13 cellular contexts compared by ENCODE assay signal in genomic region chr16:3139561-3139960, GRCh38. TPM values are rescaled to one million over a fixed set of nuclear protein-coding genes. Genes with fewer than 3 reads are reported as not detected.
"Had no signal": no experiment of that assay in that cellular context is flagged by ENCODE, and none has a peak within 500 bp of the region (broad histone marks: within the 10 kb centered on the region; RNA-seq: fewer than 3 reads in every experiment).

No MANE protein-coding gene starts in this region.

RNA-seq across cellular contexts. Expression of gene ZNF205, which starts 27.2 kb away (rescaled TPM):
- total RNA-seq: activated CD8-positive, alpha-beta T cell treated with anti-CD3 and anti-CD28 coated beads for 36 hours; activated naive CD8-positive, alpha-beta T cell treated with anti-CD3 and anti-CD28 coated beads, Interleukin-2, amount 10 ng/mL, durations not matched to agents 7 days and 5 days had no signal

RNA-seq across cellular contexts. Expression of gene ZSCAN10, which starts 40.5 kb away (rescaled TPM):
- total RNA-seq: activated CD4-positive, alpha-beta T cell treated with anti-CD3 and anti-CD28 coated beads, Interleukin-2, amount 10 ng/mL, durations not matched to agents 24 days and 14 days; activated T-helper 2 cell treated with anti-CD3 and anti-CD28 coated beads, Interferon-gamma antibody, Interleukin-2, Interleukin-4, amounts not matched to agents 10 μg/mL and 5 μg/mL and 100 μg/mL, durations not matched to agents 14 hours and 24 hours and 36 hours; ascending aorta; body of pancreas; breast epithelium; LHCN-M2; Peyer's patch; Right ventricle myocardium superior had no signal
- polyA plus RNA-seq: adipose tissue had no signal

RNA-seq across cellular contexts. Expression of gene OR1F1, which starts 48.4 kb away (rescaled TPM):
- total RNA-seq: activated CD4-positive, alpha-beta T cell treated with anti-CD3 and anti-CD28 coated beads, Interleukin-2, amount 10 ng/mL, durations not matched to agents 24 days and 14 days; activated CD8-positive, alpha-beta T cell treated with anti-CD3 and anti-CD28 coated beads for 36 hours; activated naive CD8-positive, alpha-beta T cell treated with anti-CD3 and anti-CD28 coated beads, Interleukin-2, amount 10 ng/mL, durations not matched to agents 7 days and 5 days; activated T-helper 2 cell treated with anti-CD3 and anti-CD28 coated beads, Interferon-gamma antibody, Interleukin-2, Interleukin-4, amounts not matched to agents 10 μg/mL and 5 μg/mL and 100 μg/mL, durations not matched to agents 14 hours and 24 hours and 36 hours; ascending aorta; body of pancreas; breast epithelium; LHCN-M2; Peyer's patch; Right ventricle myocardium superior; T-helper 1 cell treated with Interleukin-12 subunit alpha and Interleukin-12 subunit beta and Interleukin-4 antibody, amounts not matched to agents 30 ng/mL and 1 ng/mL, for 36 hours; T-helper 2 cell treated with Interferon-gamma antibody and Interleukin-4, amounts not matched to agents 100 ng/mL and 5 ng/mL, for 36 hours had no signal
- polyA plus RNA-seq: adipose tissue had no signal
